Comparison of ENCODE assay signal across 1 cellular context in genomic region chr17:63621684-63622570, GRCh38.
TF ChIP-seq lines count a peak whose summit lies in the region.

MAP3K3 (plus strand) TSS chr17:63622417; CDS start chr17:63622760, 343 bp downstream.

TF ChIP-seq in GM12878, 131 proteins besides CTCF, POLR2A, EP300 and RAD21 (continued from another document):
- TF ChIP-seq KLF5 (IDR thresholded peaks at IDR 0.05; ENCODE audit: partially characterized antibody) (peak; percentile 66), MEF2B (IDR thresholded peaks at IDR 0.05; ENCODE audit: partially characterized antibody, poor library complexity, severe bottlenecking) (no peak), ZNF622 (IDR thresholded peaks at IDR 0.05) (no peak)
